In genomic region chr1:232845521-232845920, GRCh38 we compare ENCODE assay signal across 22 cellular contexts.
"Had no signal": no experiment of that assay in that cellular context is flagged by ENCODE, and none has a peak within 500 bp of the region (broad histone marks: within the 10 kb centered on the region; RNA-seq: fewer than 3 reads in every experiment).

No MANE protein-coding gene starts in this region.

- H3K4me3 Mint-ChIP-seq: activated naive CD4-positive, alpha-beta T cell treated with anti-CD3 and anti-CD28 coated beads, Interleukin-2, amount 50 U/mL, for 24 hours; central memory CD8-positive, alpha-beta T cell; naive B cell had no signal

- H3K27ac Mint-ChIP-seq: activated naive CD4-positive, alpha-beta T cell treated with anti-CD3 and anti-CD28 coated beads, Interleukin-2, amount 50 U/mL, for 24 hours; naive B cell had no signal

- DNase-seq: activated CD4-positive, CD25-positive, alpha-beta regulatory T cell treated with anti-CD3 and anti-CD28 coated beads, Interleukin-2, amount 50 U/mL, for 72 hours; activated gamma-delta T cell treated with Interleukin-2 at 50 U/mL for 16 hours; activated T-cell treated with anti-CD3 and anti-CD28 coated beads, Interleukin-2, amount 50 U/mL, for 1 hour; aorta; dorsolateral prefrontal cortex; esophagus squamous epithelium; head of caudate nucleus; left cardiac atrium; mesendoderm; naive B cell; stimulated activated CD4-positive, alpha-beta T cell treated with anti-CD3 and anti-CD28 coated beads, Interleukin-4, amount 100 ng/mL, for 24 hours; stimulated activated naive CD8-positive, alpha-beta T cell treated with anti-CD3 and anti-CD28 coated beads, Interleukin-15, Interleukin-2, amounts not matched to agents 100 U/mL and 50 U/mL, for 24 hours; tibial artery had no signal

- H3K4me1 ChIP-seq: breast epithelium, esophagus squamous epithelium, gastroesophageal sphincter, prostate gland, right atrium auricular region, tibial artery had no signal

- H3K4me3 ChIP-seq: breast epithelium, dorsolateral prefrontal cortex, esophagus squamous epithelium, gastroesophageal sphincter, prostate gland, right atrium auricular region, tibial artery had no signal

- H3K27me3 Mint-ChIP-seq: activated naive CD4-positive, alpha-beta T cell treated with anti-CD3 and anti-CD28 coated beads, Interleukin-2, amount 50 U/mL, for 24 hours; central memory CD8-positive, alpha-beta T cell had no signal

- H3K36me3 ChIP-seq: breast epithelium, esophagus squamous epithelium, gastroesophageal sphincter, prostate gland, right atrium auricular region, tibial artery had no signal

- FAIRE-seq: colon, islet of Langerhans had no signal

- ATAC-seq: gastroesophageal sphincter; left cardiac atrium; stimulated activated naive CD8-positive, alpha-beta T cell treated with anti-CD3 and anti-CD28 coated beads, Interleukin-15, Interleukin-2, amounts not matched to agents 100 U/mL and 50 U/mL, for 24 hours had no signal

- H3K9me3 ChIP-seq: breast epithelium, esophagus squamous epithelium, gastroesophageal sphincter, prostate gland, right atrium auricular region had no signal

- H3K27me3 ChIP-seq: breast epithelium, dorsolateral prefrontal cortex, esophagus squamous epithelium, gastroesophageal sphincter, right atrium auricular region, tibial artery had no signal

- H3K36me3 Mint-ChIP-seq: activated naive CD4-positive, alpha-beta T cell treated with anti-CD3 and anti-CD28 coated beads, Interleukin-2, amount 50 U/mL, for 24 hours; naive B cell had no signal

- H3K27ac ChIP-seq: dorsolateral prefrontal cortex, esophagus squamous epithelium, gastroesophageal sphincter, prostate gland, right atrium auricular region, tibial artery, VCaP had no signal

- H3K4me1 Mint-ChIP-seq: activated naive CD4-positive, alpha-beta T cell treated with anti-CD3 and anti-CD28 coated beads, Interleukin-2, amount 50 U/mL, for 24 hours; central memory CD8-positive, alpha-beta T cell; naive B cell had no signal
